8 cellular contexts compared by ENCODE assay signal in genomic region chr10:99685232-99686041, GRCh38. TPM values are rescaled to one million over a fixed set of nuclear protein-coding genes. Genes with fewer than 3 reads are reported as not detected.
DNase-seq lines count a peak whose midpoint lies in the region; ATAC-seq and TF ChIP-seq lines count a peak whose summit lies in the region.

No MANE protein-coding gene starts in this region.

- H3F3A ChIP-seq in smooth muscle cell (ENCODE audit: low read depth), result no peaks in the 10 kb centered on the region

- H3K79me2 ChIP-seq in smooth muscle cell (ENCODE audit: low read depth), result peaks cover 3% of the 10 kb centered on the region

- peaks cover 37% of the 10 kb centered on the region for H4K20me1 ChIP-seq in smooth muscle cell (ENCODE audit: low read depth)

- H3K4me2 ChIP-seq in smooth muscle cell, result no peak overlapping the region

- 89% methylated on average over 5 of the region's 5 CpGs for WGBS in smooth muscle cell (ENCODE audit: low lambda C conversion rate)

- in situ Hi-C loops in G401 (cut with HindIII; ENCODE audit: low sequenced_read_pairs), result no loop called here

- H3K4me1 ChIP-seq in smooth muscle cell (ENCODE audit: low read depth), result no peaks in the 10 kb centered on the region
- H3K4me1 ChIP-seq in effector memory CD4-positive, alpha-beta T cell (ENCODE audit: control insufficient read depth, insufficient read depth, low read length, poor library complexity, severe bottlenecking), result no peaks in the 10 kb centered on the region

- ATAC-seq in GM19324 (IDR thresholded peaks at IDR 0.05; ENCODE audit: low FRiP score, unreplicated experiment), result peak; percentile 71
- ATAC-seq in HG03066 (IDR thresholded peaks at IDR 0.05; ENCODE audit: low read depth, unreplicated experiment), result peak; percentile 94

- H3K36me3 ChIP-seq in smooth muscle cell (ENCODE audit: low read depth), result peaks cover 44% of the 10 kb centered on the region
- H3K36me3 ChIP-seq in effector memory CD4-positive, alpha-beta T cell (ENCODE audit: control insufficient read depth, insufficient read depth, low read length), result no peaks in the 10 kb centered on the region

- peak; percentile 13 for DNase-seq in UCSD-AML1 (lab: John Stamatoyannopoulos, UW; ENCODE audit: unreplicated experiment)
- DNase-seq in smooth muscle cell (lab: John Stamatoyannopoulos, UW; ENCODE audit: unreplicated experiment), result no peak
- no peak for DNase-seq in DMS79 treated with DMSO at 0.1 percent for 48 hours (lab: John Stamatoyannopoulos, UW)
- no peak for DNase-seq in G401 (ENCODE audit: low spot score)
- no peak for DNase-seq in effector memory CD4-positive, alpha-beta T cell
- no peak for DNase-seq in COLO829 (ENCODE audit: low spot score)

- no peak overlapping the region for H3K9ac ChIP-seq in smooth muscle cell (ENCODE audit: low read depth)

- H3K27me3 ChIP-seq in smooth muscle cell (ENCODE audit: low read depth), result no peaks in the 10 kb centered on the region
- H3K27me3 ChIP-seq in effector memory CD4-positive, alpha-beta T cell (replicated peaks; ENCODE audit: control insufficient read depth, insufficient read depth, low read length, poor library complexity, severe bottlenecking), result no peaks in the 10 kb centered on the region

- TF ChIP-seq CTCF in smooth muscle cell (IDR thresholded peaks at IDR 0.05; ENCODE audit: borderline replicate concordance, insufficient read depth, poor library complexity, severe bottlenecking), result no peak

- peak overlapping the region; percentile 52 for H3K27ac ChIP-seq in smooth muscle cell (ENCODE audit: low read depth)
- no peak overlapping the region for H3K27ac ChIP-seq in effector memory CD4-positive, alpha-beta T cell (ENCODE audit: insufficient read depth, low read length, poor library complexity, severe bottlenecking)

- H2AFZ ChIP-seq in smooth muscle cell (ENCODE audit: low read depth), result no peak overlapping the region

- no peaks in the 10 kb centered on the region for H3K9me3 ChIP-seq in smooth muscle cell (replicated peaks; ENCODE audit: low read depth)
- H3K9me3 ChIP-seq in effector memory CD4-positive, alpha-beta T cell (ENCODE audit: control insufficient read depth, low read length), result no peaks in the 10 kb centered on the region

- H3K4me3 ChIP-seq in smooth muscle cell, result no peak overlapping the region
- no peak overlapping the region for H3K4me3 ChIP-seq in effector memory CD4-positive, alpha-beta T cell (ENCODE audit: insufficient read depth, low read depth, low read length, poor library complexity, severe bottlenecking)

RNA-seq across cellular contexts. Expression of gene ENTPD7, which starts 26.1 kb away (rescaled TPM):
- total RNA-seq in smooth muscle cell, result 39.9 and 41.1 TPM in 2 replicates
- 7.5 and 7.9 TPM in 2 replicates for polyA plus RNA-seq in smooth muscle cell
- total RNA-seq in G401 (2014; rRNA removed; shearing (Covaris generic)), result 8.4 and 17.0 TPM in 2 replicates

RNA-seq across cellular contexts. Expression of gene COX15, which starts 46.5 kb away (rescaled TPM):
- total RNA-seq in smooth muscle cell, result 21.3 and 22.5 TPM in 2 replicates
- polyA plus RNA-seq in smooth muscle cell, result 16.9 and 19.1 TPM in 2 replicates
- total RNA-seq in G401 (2014; rRNA removed; shearing (Covaris generic)), result 25.8 and 27.9 TPM in 2 replicates

RNA-seq across cellular contexts. Expression of gene CUTC, which starts 46.6 kb away (rescaled TPM):
- total RNA-seq in smooth muscle cell, result 15.2 and 16.0 TPM in 2 replicates
- polyA plus RNA-seq in smooth muscle cell, result 20.1 and 24.2 TPM in 2 replicates
- total RNA-seq in G401 (2014; rRNA removed; shearing (Covaris generic)), result 6.6 and 17.0 TPM in 2 replicates
